Comparison of ENCODE assay signal across 20 cellular contexts in the genomic region with DNA sequence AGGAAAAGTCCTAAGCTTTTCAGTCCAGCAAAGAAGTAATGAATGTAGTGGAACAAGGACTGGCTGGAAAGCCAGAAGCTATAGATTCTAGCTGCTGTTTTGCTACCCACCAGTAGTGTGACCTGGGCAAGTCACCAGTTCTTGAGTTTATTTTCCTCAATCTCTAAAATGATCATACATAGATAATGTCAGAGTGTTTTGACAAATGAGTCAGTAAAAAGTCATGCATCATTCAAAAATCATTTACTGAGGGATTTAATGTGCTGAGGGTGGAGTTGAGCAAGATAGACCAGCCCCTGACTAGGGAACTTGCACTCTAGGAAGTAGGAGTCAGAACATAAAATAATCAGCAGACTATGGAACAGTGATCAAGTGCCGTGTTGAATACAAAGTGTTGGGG.
DNase-seq lines count a peak whose midpoint lies in the region; ATAC-seq and TF ChIP-seq lines count a peak whose summit lies in the region.
"Had no signal": no experiment of that assay in that cellular context is flagged by ENCODE, and none has a peak within 500 bp of the region (broad histone marks: within the 10 kb centered on the region; RNA-seq: fewer than 3 reads in every experiment).

No MANE protein-coding gene starts in this region.

- TF ChIP-seq POLR2A in breast epithelium (IDR thresholded peaks at IDR 0.05): no peak

- H3K9me2 ChIP-seq in hepatocyte (replicated peaks; ENCODE audit: insufficient read depth): no peaks in the 10 kb centered on the region

- H3K27ac Mint-ChIP-seq in MCF 10A (ENCODE audit: low read depth, unreplicated experiment): no peak overlapping the region
- H3K27ac Mint-ChIP-seq: activated T-helper 2 cell treated with anti-CD3 and anti-CD28 coated beads, Interferon-gamma antibody, Interleukin-2, Interleukin-4, amounts not matched to agents 10 μg/mL and 5 μg/mL and 100 μg/mL, durations not matched to agents 14 hours and 24 hours and 36 hours; T-helper 17 cell had no signal

- H3K9me3 Mint-ChIP-seq in MCF 10A (ENCODE audit: unreplicated experiment): no peaks in the 10 kb centered on the region
- H3K9me3 Mint-ChIP-seq: activated T-helper 2 cell treated with anti-CD3 and anti-CD28 coated beads, Interferon-gamma antibody, Interleukin-2, Interleukin-4, amounts not matched to agents 10 μg/mL and 5 μg/mL and 100 μg/mL, durations not matched to agents 14 hours and 24 hours and 36 hours had no signal

- H3F3A ChIP-seq in smooth muscle cell (ENCODE audit: low read depth): peaks cover 8% of the 10 kb centered on the region

- H3K4me3 Mint-ChIP-seq in MCF 10A (ENCODE audit: unreplicated experiment): no peak overlapping the region
- H3K4me3 Mint-ChIP-seq: T-helper 17 cell had no signal

- H3K4me3 ChIP-seq in breast epithelium (no peak overlapping the region), RWPE2 (ENCODE audit: severe bottlenecking) (no peak overlapping the region), hepatocyte (no peak overlapping the region), smooth muscle cell (no peak overlapping the region)
- H3K4me3 ChIP-seq: cardiac muscle cell, upper lobe of right lung had no signal

- H3K4me2 ChIP-seq in hepatocyte (peak overlapping the region; percentile 19), smooth muscle cell (no peak overlapping the region)

- BruUV-seq in MCF 10A (replicated peaks; lab: Mats Ljungman, UMichigan): no TSS peak

- H3K79me2 ChIP-seq in hepatocyte (no peaks in the 10 kb centered on the region), smooth muscle cell (ENCODE audit: low read depth) (no peaks in the 10 kb centered on the region)

- H3K4me1 Mint-ChIP-seq in MCF 10A (ENCODE audit: insufficient read depth, unreplicated experiment): peaks cover 14% of the 10 kb centered on the region
- H3K4me1 Mint-ChIP-seq: T-helper 17 cell had no signal

- H3K36me3 ChIP-seq in breast epithelium (no peaks in the 10 kb centered on the region), RWPE2 (ENCODE audit: low read depth) (no peaks in the 10 kb centered on the region), hepatocyte (replicated peaks; ENCODE audit: insufficient read depth, low read depth) (no peaks in the 10 kb centered on the region), smooth muscle cell (ENCODE audit: low read depth) (no peaks in the 10 kb centered on the region)
- H3K36me3 ChIP-seq: cardiac muscle cell, neutrophil, upper lobe of right lung had no signal

- no peak overlapping the region for H3K9ac ChIP-seq in smooth muscle cell (ENCODE audit: low read depth)

- H3K36me3 Mint-ChIP-seq in MCF 10A (ENCODE audit: insufficient read depth, unreplicated experiment): no peaks in the 10 kb centered on the region

- WGBS in hepatocyte (ENCODE audit: low lambda C conversion rate, missing lambda C conversion rate): 73% methylated on average over 1 of the region's 1 CpG
- WGBS in smooth muscle cell (ENCODE audit: low lambda C conversion rate): 86% methylated on average over 1 of the region's 1 CpG

- H3K4me1 ChIP-seq in breast epithelium (no peaks in the 10 kb centered on the region), RWPE2 (ENCODE audit: insufficient read depth, poor library complexity, severe bottlenecking) (peaks cover 23% of the 10 kb centered on the region), hepatocyte (ENCODE audit: insufficient read depth) (peaks cover 23% of the 10 kb centered on the region), smooth muscle cell (ENCODE audit: low read depth) (no peaks in the 10 kb centered on the region)

- intact Hi-C loops in MCF 10A (cut with micrococcal nuclease): no loop called here
- intact Hi-C loops in breast epithelium (cut with DNase I; ENCODE audit: low total_unique reads): no loop called here
- intact Hi-C loops in left ventricle myocardium superior (cut with micrococcal nuclease): no loop called here

- no peak overlapping the region for H3K27ac ChIP-seq in breast epithelium
- H3K27ac ChIP-seq in RWPE2 (ENCODE audit: poor library complexity, severe bottlenecking): peak overlapping the region; percentile 73
- H3K27ac ChIP-seq in hepatocyte: peak overlapping the region; percentile 90
- peak overlapping the region; percentile 63 for H3K27ac ChIP-seq in smooth muscle cell (ENCODE audit: low read depth)
- H3K27ac ChIP-seq: C4-2B, cardiac muscle cell, neutrophil, upper lobe of right lung had no signal

- no peak overlapping the region for H2AFZ ChIP-seq in hepatocyte
- H2AFZ ChIP-seq in smooth muscle cell (ENCODE audit: low read depth): no peak overlapping the region

- peak; percentile 85 for ATAC-seq in RWPE2 (ENCODE audit: low read depth)
- ATAC-seq in HG02884 (IDR thresholded peaks at IDR 0.05; ENCODE audit: unreplicated experiment): no peak
- no peak for ATAC-seq in left ventricle myocardium superior
- ATAC-seq: stimulated activated naive CD8-positive, alpha-beta T cell treated with anti-CD3 and anti-CD28 coated beads, Interleukin-15, Interleukin-2, amounts not matched to agents 100 U/mL and 50 U/mL, for 24 hours; T-helper 17 cell; upper lobe of right lung had no signal

- no peaks in the 10 kb centered on the region for H3K9me3 ChIP-seq in breast epithelium
- H3K9me3 ChIP-seq in RWPE2 (ENCODE audit: severe bottlenecking): no peaks in the 10 kb centered on the region
- no peaks in the 10 kb centered on the region for H3K9me3 ChIP-seq in hepatocyte (ENCODE audit: low read depth)
- H3K9me3 ChIP-seq in smooth muscle cell (replicated peaks; ENCODE audit: low read depth): no peaks in the 10 kb centered on the region
- H3K9me3 ChIP-seq: neutrophil, upper lobe of right lung had no signal

- no peaks in the 10 kb centered on the region for H3K27me3 Mint-ChIP-seq in MCF 10A (ENCODE audit: insufficient read depth, unreplicated experiment)
- H3K27me3 Mint-ChIP-seq: T-helper 17 cell had no signal

- H4K20me1 ChIP-seq in hepatocyte (ENCODE audit: insufficient read depth, poor library complexity, severe bottlenecking) (no peaks in the 10 kb centered on the region), smooth muscle cell (ENCODE audit: low read depth) (no peaks in the 10 kb centered on the region)

- POLR2A ChIA-PET in MCF 10A (lab: Yijun Ruan, JAX): no interaction called here

- H3K27me3 ChIP-seq in breast epithelium (no peaks in the 10 kb centered on the region), RWPE2 (ENCODE audit: insufficient read depth, poor library complexity, severe bottlenecking) (no peaks in the 10 kb centered on the region), hepatocyte (no peaks in the 10 kb centered on the region), smooth muscle cell (ENCODE audit: low read depth) (no peaks in the 10 kb centered on the region)
- H3K27me3 ChIP-seq: cardiac muscle cell, neutrophil, upper lobe of right lung had no signal

- CTCF ChIA-PET in MCF 10A (lab: Yijun Ruan, JAX): interaction anchor here (0.7 kb wide), 1 partner anchor 472 kb away, joined by 3 read pairs; no protein-coding TSS in a partner anchor

- TF ChIP-seq CTCF in MCF 10A (IDR thresholded peaks at IDR 0.05; ENCODE audit: unreplicated experiment) (no peak), breast epithelium (IDR thresholded peaks at IDR 0.05) (no peak), RWPE2 (IDR thresholded peaks at IDR 0.05; ENCODE audit: poor library complexity, severe bottlenecking) (no peak), hepatocyte (IDR thresholded peaks at IDR 0.05; ENCODE audit: poor library complexity) (no peak), smooth muscle cell (IDR thresholded peaks at IDR 0.05; ENCODE audit: borderline replicate concordance, insufficient read depth, poor library complexity, severe bottlenecking) (no peak)

- DNase-seq in MCF 10A (ENCODE audit: unreplicated experiment): peak; percentile 15
- DNase-seq in breast epithelium (ENCODE audit: low spot score in 2 of 2): no peak
- DNase-seq in RWPE2 (ENCODE audit: low spot score): no peak
- peak; percentile 41 for DNase-seq in hepatocyte (ENCODE audit: low spot score)
- DNase-seq in smooth muscle cell (lab: John Stamatoyannopoulos, UW; ENCODE audit: unreplicated experiment): no peak
- no peak for DNase-seq in cerebellum (ENCODE audit: low spot score)
- DNase-seq in left ventricle myocardium superior: no peak
- DNase-seq: ACHN; GOT3; NCI-H187 treated with DMSO at 0.1 percent for 48 hours; NCI-H510A treated with DMSO at 0.1 percent for 48 hours; SIG-M5; stimulated activated naive CD8-positive, alpha-beta T cell treated with anti-CD3 and anti-CD28 coated beads, Interleukin-15, Interleukin-2, amounts not matched to agents 100 U/mL and 50 U/mL, for 24 hours; T-helper 17 cell; upper lobe of right lung had no signal

Comparison
In these comparisons a context has a peak if more than half of its experiments do, and no peak if none do; other contexts are left out.
1. DNase-seq: peak in MCF 10A (single experiment) and hepatocyte (single experiment); none in breast epithelium (0 of 2), RWPE2 (single experiment), smooth muscle cell (single experiment), cerebellum (single experiment) and left ventricle myocardium superior (single experiment).
2. H3K27ac ChIP-seq: peak in RWPE2 (single experiment), hepatocyte (single experiment) and smooth muscle cell (single experiment); none in breast epithelium (0 of 2).